Comparison of ENCODE assay signal across 8 cellular contexts in the genomic region with DNA sequence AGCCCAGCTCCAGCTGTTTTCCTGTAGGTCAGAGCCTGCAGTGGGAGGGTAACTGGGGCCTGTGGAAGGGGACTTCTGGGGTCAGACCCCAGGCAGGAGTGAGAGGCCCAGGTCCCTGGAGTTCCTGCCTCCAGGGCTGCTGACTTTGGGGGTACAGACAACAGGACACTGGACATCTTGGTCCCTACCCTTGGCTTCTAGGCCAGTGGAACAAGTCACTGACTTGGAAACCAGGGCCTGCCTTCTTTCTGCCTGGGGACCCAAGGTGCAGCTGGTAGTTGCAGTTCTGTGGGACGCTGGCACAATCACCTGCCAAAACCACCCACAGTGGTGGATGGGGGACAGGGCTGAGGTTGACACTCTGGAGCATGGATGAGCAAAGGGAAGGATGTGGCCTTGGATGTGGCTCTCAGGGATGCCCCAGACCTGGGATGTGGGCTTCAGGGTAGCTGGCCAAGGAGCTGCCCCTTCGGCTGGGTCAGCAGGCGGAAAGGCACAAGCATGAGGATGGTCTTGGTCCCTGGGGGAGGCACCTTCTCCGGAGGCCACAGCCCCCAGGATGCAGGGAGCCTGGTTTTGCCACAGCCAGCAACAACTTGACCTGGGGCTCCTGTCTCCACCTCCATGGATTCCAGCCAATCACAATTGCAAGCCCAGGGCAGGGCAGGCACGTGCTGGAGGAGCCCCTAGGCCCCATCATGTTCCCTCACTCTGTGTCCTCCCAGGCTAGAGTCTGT. TPM values are rescaled to one million over a fixed set of nuclear protein-coding genes. Genes with fewer than 3 reads are reported as not detected.
DNase-seq lines count a peak whose midpoint lies in the region; ATAC-seq and TF ChIP-seq lines count a peak whose summit lies in the region.

No MANE protein-coding gene starts in this region.

- H3K4me3 Mint-ChIP-seq in Caco-2 (ENCODE audit: unreplicated experiment), result peak overlapping the region; percentile 72
- peak overlapping the region; percentile 84 to 85 for H3K4me3 Mint-ChIP-seq in effector memory CD8-positive, alpha-beta T cell
- peak overlapping the region; percentile 88 for H3K4me3 Mint-ChIP-seq in neural crest cell

- no TSS peak for BruUV-seq in Caco-2 (replicated peaks; lab: Mats Ljungman, UMichigan)

- in situ Hi-C loops in ACHN (cut with HindIII; ENCODE audit: low pct_ligation_motif_present, low pct_unique_long_range_greater_than_20kb, low sequenced_read_pairs), result no loop called here

- H3K36me3 Mint-ChIP-seq in Caco-2 (ENCODE audit: insufficient read depth, unreplicated experiment) (peaks cover 29% of the 10 kb centered on the region), neural crest cell (ENCODE audit: low read depth) (no peaks in the 10 kb centered on the region)
- H3K36me3 Mint-ChIP-seq in effector memory CD8-positive, alpha-beta T cell (ENCODE audit: insufficient read depth), result peaks cover 17% of the 10 kb centered on the region

- H3K4me1 Mint-ChIP-seq in Caco-2 (ENCODE audit: low read depth, unreplicated experiment) (peaks cover 6% of the 10 kb centered on the region), neural crest cell (peaks cover 37% of the 10 kb centered on the region)
- peaks cover 21 to 24% of the 10 kb centered on the region in 2 donors for H3K4me1 Mint-ChIP-seq in effector memory CD8-positive, alpha-beta T cell (ENCODE audit: low read depth in 2 of 2)

- TF ChIP-seq CTCF in Caco-2 (IDR thresholded peaks at IDR 0.05; ENCODE audit: insufficient read depth in 1 of 2, low read depth in 1 of 2, low read length in 1 of 2, severe bottlenecking in 1 of 2, unreplicated experiment in 1 of 2), result no peak
- no peak for TF ChIP-seq CTCF in NB4 (IDR thresholded peaks at IDR 0.05; ENCODE audit: low read depth, low read length)
- no peak for TF ChIP-seq CTCF in neural crest cell (conservative IDR thresholded peaks at IDR 0.05)

- intact Hi-C loops in Caco-2 (cut with micrococcal nuclease; ENCODE audit: unreplicated experiment), result loop anchor here (10.0 kb wide), 1 partner anchor 245 kb away; no protein-coding TSS in a partner anchor

- H3K4me1 ChIP-seq in Caco-2, result peaks cover 15% of the 10 kb centered on the region

- H3K9me3 Mint-ChIP-seq in Caco-2 (ENCODE audit: unreplicated experiment) (peaks cover 4% of the 10 kb centered on the region), neural crest cell (no peaks in the 10 kb centered on the region)
- no peaks in the 10 kb centered on the region for H3K9me3 Mint-ChIP-seq in effector memory CD8-positive, alpha-beta T cell

- H3K9me3 ChIP-seq in Caco-2, result 0 out of 2 replicates have a peak, but pooled peaks cover 4% of the 10 kb centered on the region

- CTCF ChIA-PET in Caco-2 (lab: Charles Lee), result no interaction called here

- TF ChIP-seq POLR2A in NB4 (IDR thresholded peaks at IDR 0.05; ENCODE audit: extremely low read depth, insufficient read length), result no peak

- ATAC-seq in effector memory CD8-positive, alpha-beta T cell (replicated peaks), result peak; percentile 18
- no peak for ATAC-seq in HG02973 (IDR thresholded peaks at IDR 0.05; ENCODE audit: unreplicated experiment)

- POLR2A ChIA-PET in Caco-2 (lab: Charles Lee), result no interaction called here

- H3K27me3 ChIP-seq in Caco-2 (replicated peaks; ENCODE audit: control insufficient read depth, insufficient read depth, low read length), result no peaks in the 10 kb centered on the region

- H3K27ac Mint-ChIP-seq in Caco-2 (ENCODE audit: unreplicated experiment), result peak overlapping the region; percentile 48
- peak overlapping the region in 1 of 2 donors; percentile 90 for H3K27ac Mint-ChIP-seq in effector memory CD8-positive, alpha-beta T cell
- no peak overlapping the region for H3K27ac Mint-ChIP-seq in neural crest cell (ENCODE audit: unreplicated experiment)

- H3K4me3 ChIP-seq in Caco-2 (ENCODE audit: low read depth, low read length) (peak overlapping the region; percentile 46; the same call in 1 of the 2 replicates), NB4 (ENCODE audit: low read depth, low read length) (no peak overlapping the region)

- DNase-seq in Caco-2, result peak in 1 of 2 experiments; percentile 10
- peak; percentile 38 for DNase-seq in NB4 (ENCODE audit: low read depth)
- no peak for DNase-seq in effector memory CD8-positive, alpha-beta T cell
- DNase-seq in neural crest cell (ENCODE audit: low read depth, low spot score), result no peak
- no peak for DNase-seq in ACHN
- DNase-seq in AML-193 (lab: John Stamatoyannopoulos, UW), result no peak
- no peak for DNase-seq in NCI-H2029 (lab: John Stamatoyannopoulos, UW)

- no peaks in the 10 kb centered on the region for H3K27me3 Mint-ChIP-seq in Caco-2 (ENCODE audit: insufficient read depth, unreplicated experiment)
- peaks cover 0 to 2% of the 10 kb centered on the region in 2 donors for H3K27me3 Mint-ChIP-seq in effector memory CD8-positive, alpha-beta T cell
- peaks cover 17% of the 10 kb centered on the region for H3K27me3 Mint-ChIP-seq in neural crest cell (ENCODE audit: low read depth)

- H3K36me3 ChIP-seq in Caco-2 (ENCODE audit: control insufficient read depth, insufficient read depth, low read length), result 0 out of 2 replicates have a peak, but pooled peaks cover 3% of the 10 kb centered on the region

RNA-seq across cellular contexts. Expression of a gene that starts 5.8 kb away (rescaled TPM):
- total RNA-seq in Caco-2 (2022), result 25.3 and 27.1 TPM in 2 replicates
- total RNA-seq in neural crest cell, result 25.2 and 28.3 TPM in 2 replicates

RNA-seq across cellular contexts. Expression of a gene that starts 5.9 kb away (rescaled TPM):
- total RNA-seq in Caco-2 (2022) (29.1 and 30.3 TPM in 2 replicates), neural crest cell (42.9 and 45.3 TPM in 2 replicates)
